25 cellular contexts compared by ENCODE assay signal in the genomic region with DNA sequence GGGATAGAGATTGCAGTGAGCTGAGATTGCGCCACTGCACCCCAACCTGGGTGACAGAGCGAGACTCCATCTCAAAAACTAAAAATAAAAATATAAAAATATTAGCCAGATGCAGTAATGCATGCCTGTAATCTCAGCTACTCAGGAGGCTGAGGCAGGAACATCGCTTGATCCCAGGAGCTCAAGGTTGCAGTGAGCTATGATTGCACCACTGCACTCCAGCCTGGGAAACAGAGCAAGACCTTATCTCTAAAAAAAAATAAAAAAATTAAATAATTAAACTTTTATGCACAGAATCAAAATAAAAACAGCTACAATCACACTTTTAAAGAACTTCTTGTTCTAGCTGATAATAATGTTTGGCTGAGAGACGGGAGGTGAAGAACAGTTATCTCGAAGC.
"Had no signal": no experiment of that assay in that cellular context is flagged by ENCODE, and none has a peak within 500 bp of the region (broad histone marks: within the 10 kb centered on the region; RNA-seq: fewer than 3 reads in every experiment).

No MANE protein-coding gene starts in this region.

- ATAC-seq: stimulated activated effector memory CD8-positive, alpha-beta T cell treated with anti-CD3 and anti-CD28 coated beads, Interleukin-12 subunit alpha, Interleukin-12 subunit beta, amount 100 ng/mL, for 72 hours; stimulated activated memory B cell treated with anti-CD40 and anti-IgM and Interleukin-4, amounts not matched to agents 10 μg/mL and 1 μg/mL and 100 μg/mL, for 72 hours; stimulated activated naive B cell treated with anti-CD40 and anti-IgM and Interleukin-4, amounts not matched to agents 10 μg/mL and 1 μg/mL and 100 μg/mL, for 72 hours; stimulated activated naive CD8-positive, alpha-beta T cell treated with anti-CD3 and anti-CD28 coated beads, Interleukin-15, amount 100 ng/mL, for 72 hours; stimulated activated naive CD8-positive, alpha-beta T cell treated with anti-CD3 and anti-CD28 coated beads, Interleukin-15, Interleukin-2, amounts not matched to agents 100 U/mL and 50 U/mL, for 24 hours; upper lobe of right lung had no signal

- H3K4me1 ChIP-seq: stomach, suprapubic skin, thyroid gland, tibial artery, tibial nerve, transverse colon, upper lobe of left lung, upper lobe of right lung, uterus, vagina had no signal

- H3K27ac ChIP-seq: stomach, suprapubic skin, thoracic aorta, thyroid gland, tibial artery, tibial nerve, transverse colon, upper lobe of left lung, upper lobe of right lung, uterus, vagina had no signal

- H3K4me3 ChIP-seq: stomach, suprapubic skin, thoracic aorta, thyroid gland, tibial artery, tibial nerve, transverse colon, upper lobe of left lung, upper lobe of right lung, uterus, vagina had no signal

- H3K9me3 ChIP-seq: thyroid gland, uterus, vagina had no signal

- H3K27me3 ChIP-seq: stomach, suprapubic skin, thyroid gland, tibial artery, tibial nerve, upper lobe of left lung, upper lobe of right lung, uterus, vagina had no signal

- H3K36me3 ChIP-seq: stomach, suprapubic skin, thoracic aorta, thyroid gland, tibial artery, tibial nerve, transverse colon, upper lobe of left lung, upper lobe of right lung, uterus, vagina had no signal

- DNase-seq: stimulated activated CD4-positive, alpha-beta T cell treated with anti-CD3 and anti-CD28 coated beads, Interleukin-2, amount 100 ng/mL, for 48 hours; stimulated activated CD4-positive, alpha-beta T cell treated with anti-CD3 and anti-CD28 coated beads, Interleukin-4, amount 100 ng/mL, for 1 hour; stimulated activated CD4-positive, alpha-beta T cell treated with anti-CD3 and anti-CD28 coated beads, Interleukin-4, amount 100 ng/mL, for 24 hours; stimulated activated CD4-positive, alpha-beta T cell treated with anti-CD3 and anti-CD28 coated beads, Interleukin-4, amount 100 ng/mL, for 4 hours; stimulated activated CD8-positive, alpha-beta memory T cell treated with anti-CD3 and anti-CD28 coated beads, Interleukin-4, amount 100 ng/mL, for 48 hours; stimulated activated naive B cell treated with anti-CD40 and anti-IgM and Interleukin-4, amounts not matched to agents 10 μg/mL and 1 μg/mL and 100 μg/mL, for 72 hours; stimulated activated naive CD4-positive, alpha-beta T cell; stimulated activated naive CD4-positive, alpha-beta T cell treated with Interleukin-2 at 50 U/mL for 16 hours; stimulated activated naive CD8-positive, alpha-beta T cell treated with anti-CD3 and anti-CD28 coated beads, Interleukin-15, amount 100 ng/mL, for 72 hours; stimulated activated naive CD8-positive, alpha-beta T cell treated with anti-CD3 and anti-CD28 coated beads, Interleukin-15, Interleukin-2, amounts not matched to agents 100 U/mL and 50 U/mL, for 24 hours; stomach; substantia nigra; thyroid gland; tibial artery; transverse colon; trophoblast cell; upper lobe of left lung; upper lobe of right lung; uterus had no signal
